25 cellular contexts compared by ENCODE assay signal in genomic region chr11:5548440-5548839, GRCh38. TPM values are rescaled to one million over a fixed set of nuclear protein-coding genes. Genes with fewer than 3 reads are reported as not detected.
DNase-seq lines count a peak whose midpoint lies in the region; ATAC-seq, FAIRE-seq and TF ChIP-seq lines count a peak whose summit lies in the region.
"Had no signal": no experiment of that assay in that cellular context is flagged by ENCODE, and none has a peak within 500 bp of the region (broad histone marks: within the 10 kb centered on the region; RNA-seq: fewer than 3 reads in every experiment).

OR52H1 (minus strand) TSS chr11:5548540; CDS start chr11:5545505, 3,035 bp downstream.

- FAIRE-seq in K562 (lab: Jason Lieb, UNC) = no peak
- FAIRE-seq: A549, D721Med, G401.6, GM12891, GM19239 had no signal

- intact Hi-C loops in K562 (cut with micrococcal nuclease) = no loop called here

- CTCF ChIA-PET in K562 (lab: Yijun Ruan, JAX; ENCODE audit: low intra/inter-chr PET ratio) = no interaction called here

- H4K20me1 ChIP-seq in K562 (replicated peaks; ENCODE audit: control insufficient read depth, insufficient read depth, low read length) = no peaks in the 10 kb centered on the region
- H4K20me1 ChIP-seq: BLaER1 treated with 17β-estradiol and CSF1 and Interleukin-3, amounts not matched to agents 10 nM and 100 nM had no signal

- no peak within 1 kb of the TSS for H3K9ac ChIP-seq in K562 (ENCODE audit: insufficient read depth in 1 of 2, low read depth in 2 of 2, low read length in 2 of 2)
- H3K9ac ChIP-seq: BLaER1 treated with 17β-estradiol and CSF1 and Interleukin-3, amounts not matched to agents 10 nM and 100 nM had no signal

- H3K4me1 ChIP-seq in K562 (replicated peaks in 1 of 2; ENCODE audit: control insufficient read depth in 2 of 2, insufficient read depth in 2 of 2, low read length in 2 of 2) = peaks cover 0 to 6% of the 10 kb centered on the region in 2 experiments; a peak in 2 of 5 replicates
- H3K4me1 ChIP-seq: BLaER1 treated with 17β-estradiol and CSF1 and Interleukin-3, amounts not matched to agents 10 nM and 100 nM; Caco-2 had no signal

- in situ Hi-C loops in K562 (cut with MboI) = no loop called here

- DNase-seq in K562 (ENCODE audit: extremely low read depth in 1 of 4, low spot score in 3 of 4) = no peak
- DNase-seq in foreskin melanocyte = no peak
- no peak for DNase-seq in C1 segment of cervical spinal cord (lab: John Stamatoyannopoulos, UW)
- DNase-seq: AML-193; Caco-2; Calu3; CD4-positive, alpha-beta memory T cell; CD4-positive, CD25-positive, alpha-beta regulatory T cell; CD8-positive, alpha-beta memory T cell; DMS79 treated with DMSO at 0.1 percent for 48 hours; GF-D8 had no signal

- 0% methylated on average over 1 of the region's 1 CpG for WGBS in K562 (ENCODE audit: insufficient coverage, low coverage, missing lambda C conversion rate)

- no peak within 1 kb of the TSS for H3K27ac ChIP-seq in K562 (ENCODE audit: extremely low read depth, low read depth, low read length)
- H3K27ac ChIP-seq: 22Rv1; A549; BLaER1 treated with 17β-estradiol and CSF1 and Interleukin-3, amounts not matched to agents 10 nM and 100 nM had no signal

- no peak for TF ChIP-seq POLR2A in K562 (conservative IDR thresholded peaks at IDR 0.05)

- BruUV-seq in K562 (replicated peaks; lab: Mats Ljungman, UMichigan) = no TSS peak

- H3K9me1 ChIP-seq in K562 (ENCODE audit: control insufficient read depth, insufficient read depth, low read length) = no peaks in the 10 kb centered on the region

- H3K9me3 ChIP-seq in K562 (replicated peaks; ENCODE audit: control insufficient read depth, insufficient read depth, low read depth, low read length) = no peaks in the 10 kb centered on the region
- H3K9me3 ChIP-seq: A549; BLaER1 treated with 17β-estradiol and CSF1 and Interleukin-3, amounts not matched to agents 10 nM and 100 nM; Caco-2 had no signal

- peak within 1 kb of the TSS; percentile 5; the same call in 1 of the 2 replicates for H2AFZ ChIP-seq in K562 (ENCODE audit: low read depth, low read length)

- POLR2A ChIA-PET in K562 (lab: Yijun Ruan, JAX) = interaction anchor here (0.7 to 1.1 kb wide), 2 partner anchors 11 to 169 kb away, joined by 3 to 5 read pairs; no protein-coding TSS in a partner anchor

- no peaks in the 10 kb centered on the region for H3K36me3 ChIP-seq in K562 (ENCODE audit: control insufficient read depth, insufficient read depth, low read length)
- H3K36me3 ChIP-seq: BLaER1 treated with 17β-estradiol and CSF1 and Interleukin-3, amounts not matched to agents 10 nM and 100 nM had no signal

- H3K27me3 ChIP-seq in K562 (ENCODE audit: control insufficient read depth in 2 of 2, insufficient read depth in 2 of 2, low read length in 2 of 2) = no peaks in the 10 kb centered on the region; a peak in 1 of 5 replicates
- H3K27me3 ChIP-seq: BLaER1 treated with 17β-estradiol and CSF1 and Interleukin-3, amounts not matched to agents 10 nM and 100 nM had no signal

- H3K79me2 ChIP-seq in K562 (ENCODE audit: control insufficient read depth, insufficient read depth, low read length) = no peaks in the 10 kb centered on the region

- H3K4me3 ChIP-seq in K562 = no peak within 1 kb of the TSS
- H3K4me3 ChIP-seq: A549; BLaER1 treated with 17β-estradiol and CSF1 and Interleukin-3, amounts not matched to agents 10 nM and 100 nM had no signal

- no peak for TF ChIP-seq RAD21 in K562 (CRISPR knock-in tag; conservative IDR thresholded peaks at IDR 0.05 in 1 of 2, IDR thresholded peaks at IDR 0.05 in 1 of 2)

- ATAC-seq in GM19395 (IDR thresholded peaks at IDR 0.05; ENCODE audit: unreplicated experiment) (peak; percentile 5), GM21381 (IDR thresholded peaks at IDR 0.05; ENCODE audit: unreplicated experiment) (peak; percentile 3), HG02943 (IDR thresholded peaks at IDR 0.05; ENCODE audit: low read depth, unreplicated experiment) (peak; percentile 6), K562 (no peak), HG03521 (IDR thresholded peaks at IDR 0.05; ENCODE audit: unreplicated experiment) (no peak)
- ATAC-seq: A549 had no signal

- H3K4me2 ChIP-seq in K562 (ENCODE audit: insufficient read depth, low read length) = no peak within 1 kb of the TSS
- H3K4me2 ChIP-seq: A549; BLaER1 treated with 17β-estradiol and CSF1 and Interleukin-3, amounts not matched to agents 10 nM and 100 nM had no signal

- no peak for TF ChIP-seq CTCF in K562 (IDR thresholded peaks at IDR 0.05 in 2 of 3, conservative IDR thresholded peaks at IDR 0.05 in 1 of 3; ENCODE audit: insufficient read depth in 2 of 3, low read depth in 1 of 3, low read length in 3 of 3)

- TF ChIP-seq EP300 in K562 (IDR thresholded peaks at IDR 0.05; ENCODE audit: low read length) = no peak

TF ChIP-seq in K562, 482 proteins besides CTCF, POLR2A, EP300 and RAD21:
- no peak for TF ChIP-seq SREBF2 (CRISPR knock-in tag; IDR thresholded peaks at IDR 0.05)

RNA-seq across cellular contexts. Expression of gene OR52H1, which starts in this region (rescaled TPM):
- 0.60 and 1.5 TPM in 2 replicates for total RNA-seq in K562 (2011; cell fraction: chromatin; rRNA removed; ENCODE audit: low replicate concordance)
- 1.6 TPM in 1 of 2 replicates, not detected in the other for total RNA-seq in K562 (2011; cell fraction: nucleolus; rRNA removed)
- total RNA-seq in K562 (2011; cell fraction: nucleoplasm; rRNA removed) = 1.0 and 1.6 TPM in 2 replicates
- total RNA-seq in K562 (2014; rRNA removed) (not detected in 2 replicates), K562 (2014; rRNA removed; fragmentation: Illumina TruSeq; extraction: Trizol) (0.15 TPM in 1 of 2 replicates, not detected in the other), K562 (2015; rRNA removed; fragmentation: Illumina TruSeq; extraction: Trizol) (not detected in 2 replicates), K562 (2021) (not detected in 2 replicates)
- polyA plus RNA-seq in K562 (2011; rRNA removed) (not detected in 2 replicates), K562 (2014; fragmentation: Illumina TruSeq; extraction: Trizol) (not detected in 2 replicates), K562 (2014; fragmentation: Nextera tagmentation; extraction: Ambion mirVana) (not detected), K562 (2014; rRNA removed) (not detected in 2 replicates)
- polyA plus RNA-seq in K562 (2011; cell fraction: cytosol; rRNA removed) = not detected in 2 replicates
- 0.11 and 0.13 TPM in 2 replicates for polyA plus RNA-seq in K562 (2011; cell fraction: nucleus; rRNA removed)
- not detected in 2 replicates for polyA plus RNA-seq in K562 (2012)
- polyA minus RNA-seq in K562 (2011; rRNA and poly(A)+ RNA removed) = 0.77 and 0.84 TPM in 2 replicates
- polyA minus RNA-seq in K562 (2011; cell fraction: cytosol; rRNA and poly(A)+ RNA removed) = not detected in 2 replicates
- polyA minus RNA-seq in K562 (2011; cell fraction: nucleus; rRNA and poly(A)+ RNA removed) = 0.81 TPM in 1 of 2 replicates, not detected in the other
- total RNA-seq: A172; Caco-2; Calu3; CD4-positive, alpha-beta memory T cell; CD8-positive, alpha-beta memory T cell had no signal
- polyA plus RNA-seq: A549; BJ; CD14-positive monocyte; CD4-positive, alpha-beta memory T cell; CD4-positive, CD25-positive, alpha-beta regulatory T cell; CD8-positive, alpha-beta memory T cell had no signal

Comparison
In these comparisons a context has a peak if more than half of its experiments do, and no peak if none do; other contexts are left out.
1. ATAC-seq: peak in GM19395 (single experiment), GM21381 (single experiment) and HG02943 (single experiment); none in K562 (single experiment) and HG03521 (single experiment).